ENCODE assay signal across 8 cellular contexts in the genomic region with DNA sequence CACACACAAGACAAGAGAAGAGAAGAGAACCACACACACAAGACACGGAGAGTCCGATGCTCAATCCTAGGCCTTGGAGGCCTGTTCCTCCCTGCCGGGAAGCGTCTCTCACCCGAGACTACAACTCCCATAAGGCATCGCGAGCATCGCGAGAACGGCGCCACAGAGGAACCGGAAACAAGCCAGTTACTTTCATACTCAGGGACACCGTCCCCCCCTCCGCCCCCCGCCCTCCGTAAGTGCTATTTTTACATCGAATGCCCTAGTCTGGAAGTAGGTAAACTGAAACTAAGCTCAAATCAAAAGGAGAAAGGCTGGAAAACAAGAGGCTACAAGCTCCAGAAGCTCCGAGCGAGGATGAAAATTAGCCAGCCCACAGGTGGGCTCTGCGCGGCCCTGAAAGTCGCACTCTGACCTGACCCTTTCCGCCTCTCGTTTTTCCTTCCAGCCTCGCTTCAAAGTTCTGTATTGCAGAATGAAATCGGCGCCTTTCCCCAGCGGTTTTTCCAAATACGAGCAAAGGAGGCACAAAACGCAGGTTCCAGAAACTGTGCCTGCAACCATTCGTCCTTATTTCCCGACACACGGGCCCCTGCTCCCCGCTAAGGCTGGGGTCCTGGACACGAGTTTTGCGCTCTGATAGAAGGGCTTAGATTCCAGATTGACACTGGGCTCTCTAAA. TPM values are rescaled to one million over a fixed set of nuclear protein-coding genes. Genes with fewer than 3 reads are reported as not detected.
DNase-seq lines count a peak whose midpoint lies in the region; ATAC-seq and TF ChIP-seq lines count a peak whose summit lies in the region.

No MANE protein-coding gene starts in this region.

- H3K36me3 Mint-ChIP-seq in Calu3 (ENCODE audit: insufficient read depth, unreplicated experiment): peaks cover 20% of the 10 kb centered on the region

- CTCF ChIA-PET in Calu3 (lab: Charles Lee): interaction anchor here (0.7 to 1.4 kb wide), 3 partner anchors 61 to 190 kb away, joined by 3 to 4 read pairs (median 3); no protein-coding TSS in a partner anchor

- intact Hi-C loops in Calu3 (cut with micrococcal nuclease; ENCODE audit: unreplicated experiment): loop anchor here (10.0 kb wide), 1 partner anchor 235 kb away; no protein-coding TSS in a partner anchor

- H3K27me3 Mint-ChIP-seq in Calu3 (ENCODE audit: unreplicated experiment): no peaks in the 10 kb centered on the region

- peak overlapping the region; percentile 74 for H3K9ac ChIP-seq in HUES48 (ENCODE audit: low read depth, low read length)
- peak overlapping the region; percentile 90 for H3K9ac ChIP-seq in NT2/D1 (ENCODE audit: insufficient read length, low read depth)

- peak; percentile 94 for DNase-seq in Calu3
- peak; percentile 82 for DNase-seq in NT2/D1 (ENCODE audit: low read depth, low spot score)
- DNase-seq in activated CD8-positive, alpha-beta memory T cell treated with anti-CD3 and anti-CD28 coated beads, Interleukin-2, amount 50 U/mL, for 4 hours: peak; percentile 95
- peak; percentile 75 for DNase-seq in epidermal melanocyte (ENCODE audit: insufficient read length, low spot score)
- peak; percentile 95 for DNase-seq in midbrain (lab: John Stamatoyannopoulos, UW)
- DNase-seq in stimulated activated CD8-positive, alpha-beta memory T cell treated with anti-CD3 and anti-CD28 coated beads, Interleukin-15, amount 100 ng/mL, for 48 hours (ENCODE audit: low read depth in 2 of 2): peak; percentile 83 to 87

- BruUV-seq in Calu3 (replicated peaks; lab: Mats Ljungman, UMichigan): TSS peak; percentile 99

- H3K9me3 ChIP-seq in HUES48 (ENCODE audit: control insufficient read depth, insufficient read depth, low read length) (no peaks in the 10 kb centered on the region), NT2/D1 (ENCODE audit: insufficient read depth, low read length) (no peaks in the 10 kb centered on the region)

- H3K4me1 ChIP-seq in HUES48 (ENCODE audit: control insufficient read depth, insufficient read depth, low read length) (no peaks in the 10 kb centered on the region), NT2/D1 (ENCODE audit: insufficient read depth, insufficient read length) (no peaks in the 10 kb centered on the region)

- no peak for TF ChIP-seq CTCF in Calu3 (IDR thresholded peaks at IDR 0.05; ENCODE audit: unreplicated experiment)

- H3K27ac ChIP-seq in HUES48 (ENCODE audit: low read depth, low read length): peak overlapping the region; percentile 74

- H3K9me3 Mint-ChIP-seq in Calu3 (ENCODE audit: low read depth, unreplicated experiment): no peaks in the 10 kb centered on the region

- no peaks in the 10 kb centered on the region for H3K4me1 Mint-ChIP-seq in Calu3 (ENCODE audit: low read depth, unreplicated experiment)

- peak; percentile 98 for ATAC-seq in GM21423 (IDR thresholded peaks at IDR 0.05; ENCODE audit: unreplicated experiment)

- peak overlapping the region; percentile 89 for H3K4me3 Mint-ChIP-seq in Calu3 (ENCODE audit: low read depth, unreplicated experiment)

- peak overlapping the region; percentile 69 for H3K27ac Mint-ChIP-seq in Calu3 (ENCODE audit: unreplicated experiment)

- no peaks in the 10 kb centered on the region for H3K27me3 ChIP-seq in HUES48 (ENCODE audit: control insufficient read depth, insufficient read depth, low read length)
- H3K27me3 ChIP-seq in NT2/D1 (ENCODE audit: insufficient read depth, insufficient read length): no peaks in the 10 kb centered on the region

- H3K4me3 ChIP-seq in HUES48 (ENCODE audit: low read depth, low read length) (peak overlapping the region; percentile 90), NT2/D1 (ENCODE audit: insufficient read length, low read depth) (peak overlapping the region; percentile 91)

- H3K36me3 ChIP-seq in HUES48 (ENCODE audit: control insufficient read depth, insufficient read depth, low read length) (no peaks in the 10 kb centered on the region), NT2/D1 (ENCODE audit: insufficient read depth, insufficient read length, low read length) (no peaks in the 10 kb centered on the region)

RNA-seq across cellular contexts. Expression of a gene that starts 11.5 kb away (rescaled TPM):
- 0.80 and 1.1 TPM in 2 replicates for total RNA-seq in Calu3 (2022)

RNA-seq across cellular contexts. Expression of a gene that starts 35.0 kb away (rescaled TPM):
- total RNA-seq in Calu3 (2022): 19.7 and 26.1 TPM in 2 replicates

Comparison
In these comparisons a context has a peak if more than half of its experiments do, and no peak if none do; other contexts are left out.
1. Peak in every context shown above with its lines: DNase-seq, ATAC-seq, H3K4me3 ChIP-seq and H3K27ac ChIP-seq.